ENCODE assay signal across 1 cellular context in genomic region chr10:3408603-3409365, GRCh38.
TF ChIP-seq lines count a peak whose summit lies in the region.

No MANE protein-coding gene starts in this region.

TF ChIP-seq in HEK293, 187 proteins besides CTCF, POLR2A, EP300 and RAD21 (continued from another document):
- TF ChIP-seq ZNF280C (tag by site-specific recombination; IDR thresholded peaks at IDR 0.05) (no peak), KLF7 (tag by site-specific recombination; IDR thresholded peaks at IDR 0.05; ENCODE audit: borderline replicate concordance) (no peak), EGR2 (tag by site-specific recombination; IDR thresholded peaks at IDR 0.05; ENCODE audit: low read depth) (peak; percentile 84), ZFHX2 (tag by site-specific recombination; conservative IDR thresholded peaks at IDR 0.05) (peak; percentile 35; the same call in 1 of the 2 replicates)
